In genomic region chr18:55513199-55513598, GRCh38 we compare ENCODE assay signal across 20 cellular contexts.
DNase-seq lines count a peak whose midpoint lies in the region; ATAC-seq, FAIRE-seq and TF ChIP-seq lines count a peak whose summit lies in the region.
"Had no signal": no experiment of that assay in that cellular context is flagged by ENCODE, and none has a peak within 500 bp of the region (broad histone marks: within the 10 kb centered on the region; RNA-seq: fewer than 3 reads in every experiment).

No MANE protein-coding gene starts in this region.

- H3K79me2 ChIP-seq in Karpas-422 (ENCODE audit: low read length): peaks cover 93% of the 10 kb centered on the region
- peaks cover 64% of the 10 kb centered on the region for H3K79me2 ChIP-seq in astrocyte (ENCODE audit: insufficient read depth, low read length)

- intact Hi-C loops in upper lobe of right lung (cut with DNase I): no loop called here

- no peak for FAIRE-seq in astrocyte (lab: Jason Lieb, UNC)
- FAIRE-seq: GM12892 had no signal

- H3K27me3 ChIP-seq in BLaER1 treated with 17β-estradiol and CSF1 and Interleukin-3, amounts not matched to agents 10 nM and 100 nM: no peaks in the 10 kb centered on the region
- H3K27me3 ChIP-seq in Karpas-422 (ENCODE audit: low read length) (no peaks in the 10 kb centered on the region), astrocyte (ENCODE audit: insufficient read depth, low read length) (no peaks in the 10 kb centered on the region), upper lobe of right lung (no peaks in the 10 kb centered on the region)
- H3K27me3 ChIP-seq: cardiac muscle cell had no signal

- no peaks in the 10 kb centered on the region for H3K36me3 Mint-ChIP-seq in astrocyte (ENCODE audit: low read depth, unreplicated experiment)
- H3K36me3 Mint-ChIP-seq: activated naive CD8-positive, alpha-beta T cell treated with anti-CD3 and anti-CD28 coated beads, Interleukin-2, amount 10 ng/mL, durations not matched to agents 7 days and 5 days had no signal

- H3K27me3 Mint-ChIP-seq in astrocyte (ENCODE audit: low read depth, unreplicated experiment): no peaks in the 10 kb centered on the region
- H3K27me3 Mint-ChIP-seq: effector memory CD8-positive, alpha-beta T cell; progenitor cell of endocrine pancreas had no signal

- H3K9me2 ChIP-seq in Karpas-422 (replicated peaks; ENCODE audit: insufficient read depth, low read length): no peaks in the 10 kb centered on the region

- H3K4me1 Mint-ChIP-seq in astrocyte (ENCODE audit: low read depth, unreplicated experiment): peaks cover 32% of the 10 kb centered on the region
- H3K4me1 Mint-ChIP-seq: activated naive CD8-positive, alpha-beta T cell treated with anti-CD3 and anti-CD28 coated beads, Interleukin-2, amount 10 ng/mL, durations not matched to agents 7 days and 5 days had no signal

- no peak overlapping the region; a peak in 2 of 20 replicates for H3K4me3 ChIP-seq in BLaER1 treated with 17β-estradiol and CSF1 and Interleukin-3, amounts not matched to agents 10 nM and 100 nM
- H3K4me3 ChIP-seq in Karpas-422 (ENCODE audit: low read length) (no peak overlapping the region), astrocyte (ENCODE audit: insufficient read depth, low read depth, low read length) (no peak overlapping the region), mesodermal cell (ENCODE audit: extremely low read depth, insufficient read depth, low read length, poor library complexity, severe bottlenecking) (no peak overlapping the region), upper lobe of right lung (no peak overlapping the region)
- H3K4me3 ChIP-seq: cardiac muscle cell, thoracic aorta had no signal

- no peak overlapping the region for H3K4me3 Mint-ChIP-seq in astrocyte (ENCODE audit: unreplicated experiment)
- H3K4me3 Mint-ChIP-seq: activated naive CD8-positive, alpha-beta T cell treated with anti-CD3 and anti-CD28 coated beads, Interleukin-2, amount 10 ng/mL, durations not matched to agents 7 days and 5 days; activated T-helper 1 cell treated with anti-CD3 and anti-CD28 coated beads, Interleukin-12 subunit alpha, Interleukin-12 subunit beta, Interleukin-2, Interleukin-4 antibody, amounts not matched to agents 30 ng/mL and 10 ng/mL and 1 ng/mL, durations not matched to agents 14 hours and 24 hours and 36 hours; effector memory CD8-positive, alpha-beta T cell; T-helper 17 cell had no signal

- no peak overlapping the region for H3K27ac Mint-ChIP-seq in astrocyte (ENCODE audit: unreplicated experiment)
- H3K27ac Mint-ChIP-seq: activated naive CD8-positive, alpha-beta T cell treated with anti-CD3 and anti-CD28 coated beads, Interleukin-2, amount 10 ng/mL, durations not matched to agents 7 days and 5 days; activated T-helper 1 cell treated with anti-CD3 and anti-CD28 coated beads, Interleukin-12 subunit alpha, Interleukin-12 subunit beta, Interleukin-2, Interleukin-4 antibody, amounts not matched to agents 30 ng/mL and 10 ng/mL and 1 ng/mL, durations not matched to agents 14 hours and 24 hours and 36 hours; effector memory CD8-positive, alpha-beta T cell; progenitor cell of endocrine pancreas; T-helper 17 cell had no signal

- peak overlapping the region in 9 of 11 experiments; percentile 41 to 75 (median 63); a peak in 18 of 22 replicates for H3K9ac ChIP-seq in BLaER1 treated with 17β-estradiol and CSF1 and Interleukin-3, amounts not matched to agents 10 nM and 100 nM
- H3K9ac ChIP-seq in Karpas-422 (ENCODE audit: low read length) (no peak overlapping the region), astrocyte (ENCODE audit: low read length) (no peak overlapping the region)

- TF ChIP-seq CTCF in astrocyte (IDR thresholded peaks at IDR 0.05; ENCODE audit: insufficient read depth, low read depth, low read length) (no peak), upper lobe of right lung (IDR thresholded peaks at IDR 0.05) (no peak)

- H3K36me3 ChIP-seq in BLaER1 treated with 17β-estradiol and CSF1 and Interleukin-3, amounts not matched to agents 10 nM and 100 nM: peaks cover 4 to 32% (median 16%) of the 10 kb centered on the region in 11 experiments; a peak in 14 of 22 replicates
- H3K36me3 ChIP-seq in Karpas-422 (ENCODE audit: insufficient read depth, low read length) (0 out of 2 replicates have a peak, but pooled peaks cover 7% of the 10 kb centered on the region), astrocyte (ENCODE audit: insufficient read depth, low read length) (no peaks in the 10 kb centered on the region), mesodermal cell (ENCODE audit: control insufficient read depth, insufficient read depth, low read length) (peaks cover 6% of the 10 kb centered on the region), upper lobe of right lung (no peaks in the 10 kb centered on the region)
- H3K36me3 ChIP-seq: cardiac muscle cell, thoracic aorta had no signal

- no peak overlapping the region for H2AFZ ChIP-seq in Karpas-422 (ENCODE audit: low read length)
- no peak overlapping the region for H2AFZ ChIP-seq in astrocyte (ENCODE audit: low read depth, low read length)

- H3K9me3 Mint-ChIP-seq in astrocyte (ENCODE audit: unreplicated experiment): no peaks in the 10 kb centered on the region
- H3K9me3 Mint-ChIP-seq: activated naive CD8-positive, alpha-beta T cell treated with anti-CD3 and anti-CD28 coated beads, Interleukin-2, amount 10 ng/mL, durations not matched to agents 7 days and 5 days; activated T-helper 1 cell treated with anti-CD3 and anti-CD28 coated beads, Interleukin-12 subunit alpha, Interleukin-12 subunit beta, Interleukin-2, Interleukin-4 antibody, amounts not matched to agents 30 ng/mL and 10 ng/mL and 1 ng/mL, durations not matched to agents 14 hours and 24 hours and 36 hours; effector memory CD8-positive, alpha-beta T cell had no signal

- peak overlapping the region; percentile 40 to 94 (median 68) for H3K4me2 ChIP-seq in BLaER1 treated with 17β-estradiol and CSF1 and Interleukin-3, amounts not matched to agents 10 nM and 100 nM
- H3K4me2 ChIP-seq in Karpas-422 (ENCODE audit: low read depth, low read length, poor library complexity, severe bottlenecking): no peak overlapping the region
- H3K4me2 ChIP-seq in astrocyte (ENCODE audit: low read length): no peak overlapping the region

- H3K27ac ChIP-seq in BLaER1 treated with 17β-estradiol and CSF1 and Interleukin-3, amounts not matched to agents 10 nM and 100 nM: peak overlapping the region; percentile 16 to 99 (median 96); a peak in 21 of 22 replicates
- peak overlapping the region; percentile 26 for H3K27ac ChIP-seq in Karpas-422 (ENCODE audit: low read length)
- peak overlapping the region; percentile 20 for H3K27ac ChIP-seq in astrocyte (ENCODE audit: low read depth, low read length)
- H3K27ac ChIP-seq in mesodermal cell (ENCODE audit: low read depth, low read length, severe bottlenecking): peak overlapping the region; percentile 55
- H3K27ac ChIP-seq in upper lobe of right lung: no peak overlapping the region
- H3K27ac ChIP-seq: C4-2B, cardiac muscle cell, thoracic aorta had no signal

- DNase-seq in Karpas-422 (no peak), astrocyte (ENCODE audit: low read depth) (peak; percentile 42), NCI-H128 (lab: John Stamatoyannopoulos, UW; ENCODE audit: unreplicated experiment) (no peak), upper lobe of right lung (no peak)
- DNase-seq in stimulated activated CD8-positive, alpha-beta memory T cell treated with anti-CD3 and anti-CD28 coated beads, Interleukin-4, amount 100 ng/mL, for 48 hours: no peak
- DNase-seq: activated naive CD8-positive, alpha-beta T cell treated with anti-CD3 and anti-CD28 coated beads, Interleukin-2, amount 10 ng/mL, durations not matched to agents 7 days and 5 days; effector memory CD8-positive, alpha-beta T cell; NCI-H1092; NCI-H2171; T-helper 17 cell had no signal

- H3K4me1 ChIP-seq in BLaER1 treated with 17β-estradiol and CSF1 and Interleukin-3, amounts not matched to agents 10 nM and 100 nM: peaks cover 62 to 98% (median 81%) of the 10 kb centered on the region in 10 experiments
- H3K4me1 ChIP-seq in Karpas-422 (ENCODE audit: low read length) (peaks cover 80% of the 10 kb centered on the region), astrocyte (ENCODE audit: insufficient read depth, low read length) (peaks cover 42% of the 10 kb centered on the region), mesodermal cell (ENCODE audit: control insufficient read depth, insufficient read depth, low read length, poor library complexity, severe bottlenecking) (peaks cover 45% of the 10 kb centered on the region), upper lobe of right lung (peaks cover 18% of the 10 kb centered on the region)

- H4K20me1 ChIP-seq in BLaER1 treated with 17β-estradiol and CSF1 and Interleukin-3, amounts not matched to agents 10 nM and 100 nM: no peaks in the 10 kb centered on the region
- H4K20me1 ChIP-seq in Karpas-422 (ENCODE audit: insufficient read depth, low read depth, low read length) (no peaks in the 10 kb centered on the region), astrocyte (ENCODE audit: insufficient read depth, low read length) (no peaks in the 10 kb centered on the region)

- peaks cover 3 to 22% (median 10%) of the 10 kb centered on the region in 11 experiments; a peak in 15 of 22 replicates for H3K9me3 ChIP-seq in BLaER1 treated with 17β-estradiol and CSF1 and Interleukin-3, amounts not matched to agents 10 nM and 100 nM (replicated peaks in 1 of 11)
- H3K9me3 ChIP-seq in Karpas-422 (ENCODE audit: low read length) (no peaks in the 10 kb centered on the region), astrocyte (ENCODE audit: insufficient read depth, low read depth, low read length) (no peaks in the 10 kb centered on the region), mesodermal cell (ENCODE audit: control insufficient read depth, low read length) (no peaks in the 10 kb centered on the region), upper lobe of right lung (no peaks in the 10 kb centered on the region)
- H3K9me3 ChIP-seq: thoracic aorta had no signal

- ATAC-seq in upper lobe of right lung (no peak), HG03457 (IDR thresholded peaks at IDR 0.05; ENCODE audit: unreplicated experiment) (no peak)
- ATAC-seq: activated CD4-positive, CD25-positive, alpha-beta regulatory T cell treated with anti-CD3 and anti-CD28 coated beads, Interleukin-2, amount 50 U/mL, for 24 hours; effector memory CD8-positive, alpha-beta T cell; T-helper 17 cell had no signal

Comparison
In these comparisons a context has a peak if more than half of its experiments do, and no peak if none do; other contexts are left out.
1. H3K4me2 ChIP-seq: peak in BLaER1 treated with 17β-estradiol and CSF1 and Interleukin-3, amounts not matched to agents 10 nM and 100 nM (11 of 11); none in Karpas-422 (single experiment) and astrocyte (single experiment).
2. H3K9ac ChIP-seq: peak in BLaER1 treated with 17β-estradiol and CSF1 and Interleukin-3, amounts not matched to agents 10 nM and 100 nM (9 of 11); none in Karpas-422 (single experiment) and astrocyte (single experiment).